Comparison of ENCODE assay signal across 1 cellular context in the genomic region with DNA sequence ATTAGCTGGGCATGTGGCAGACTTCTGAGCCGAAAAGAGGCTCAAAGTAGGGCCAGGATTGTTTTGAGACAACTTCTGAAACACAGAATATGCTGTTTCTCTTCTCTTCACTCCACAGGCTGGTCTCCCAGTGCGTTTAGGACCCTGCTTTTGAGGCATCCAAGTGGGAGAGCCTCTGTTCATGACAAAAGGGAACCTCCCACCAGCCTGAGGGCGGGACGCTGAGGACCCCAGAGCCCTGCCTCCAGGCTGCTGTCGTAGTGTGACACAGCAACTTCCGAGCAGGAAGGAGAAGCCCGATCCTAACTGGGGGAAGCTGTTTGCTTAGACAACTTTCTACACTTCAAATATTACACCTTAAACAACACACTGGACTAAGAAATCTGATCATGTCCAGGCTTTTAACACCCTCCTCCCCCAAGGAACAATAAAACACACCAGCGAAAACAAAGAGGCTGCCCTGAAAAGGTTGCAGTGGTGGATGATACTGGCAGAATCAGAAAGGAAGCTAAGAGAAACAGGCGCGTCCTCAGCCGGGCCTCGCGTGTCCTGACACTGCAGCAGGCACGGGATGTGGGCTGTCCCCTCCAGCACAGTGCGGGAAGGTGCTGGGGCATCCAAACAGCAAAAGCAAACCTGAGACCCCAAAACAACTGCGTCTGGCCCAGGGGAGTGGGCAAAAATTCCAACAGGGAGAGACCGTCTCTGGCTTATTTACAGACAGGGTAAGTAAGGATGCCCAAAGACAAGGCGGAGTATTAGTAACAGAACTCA.
TF ChIP-seq lines count a peak whose summit lies in the region.

No MANE protein-coding gene starts in this region.

TF ChIP-seq in K562, 482 proteins besides CTCF, POLR2A, EP300 and RAD21 (continued from another document):
- TF ChIP-seq AFF1 (IDR thresholded peaks at IDR 0.05; ENCODE audit: low read depth in 1 of 2, partially characterized antibody in 2 of 2) (no peak), ZFX (CRISPR knock-in tag; IDR thresholded peaks at IDR 0.05) (peak; percentile 39), ZNF699 (CRISPR knock-in tag; IDR thresholded peaks at IDR 0.05; ENCODE audit: insufficient replicate concordance) (no peak), TAF7 (tag; IDR thresholded peaks at IDR 0.05) (peak; percentile 57), POLR2B (IDR thresholded peaks at IDR 0.05; ENCODE audit: low read depth, partially characterized antibody) (peak; percentile 92), POLR2H (tag; IDR thresholded peaks at IDR 0.05; ENCODE audit: low read depth) (peak; percentile 83), FOXM1 (IDR thresholded peaks at IDR 0.05; ENCODE audit: low read depth) (no peak), FOXM1 (CRISPR knock-in tag; IDR thresholded peaks at IDR 0.05; ENCODE audit: low read depth) (no peak), POLR2AphosphoS5 (IDR thresholded peaks at IDR 0.05; ENCODE audit: control insufficient read depth, insufficient read depth, low read depth, low read length) (0 out of 2 replicates have a peak, but pooled peaks have one; percentile 60), STAT6 (CRISPR knock-in tag; IDR thresholded peaks at IDR 0.05) (no peak), SUPT5H (IDR thresholded peaks at IDR 0.05) (peak; percentile 92), HCFC1 (IDR thresholded peaks at IDR 0.05; ENCODE audit: low read depth, low read length) (no peak), SMARCA4 (IDR thresholded peaks at IDR 0.05) (peak; percentile 61), BCL6 (CRISPR knock-in tag; IDR thresholded peaks at IDR 0.05) (no peak), SOX6 (IDR thresholded peaks at IDR 0.05) (0 out of 2 replicates have a peak, but pooled peaks have one; percentile 14), ATF1 (CRISPR knock-in tag; IDR thresholded peaks at IDR 0.05) (no peak), ATF1 (tag; IDR thresholded peaks at IDR 0.05) (peak; percentile 74), EP400 (IDR thresholded peaks at IDR 0.05) (peak; percentile 66), UBTF (IDR thresholded peaks at IDR 0.05; ENCODE audit: borderline replicate concordance in 1 of 2, low read depth in 2 of 2, low read length in 2 of 2) (no peak), KDM5B (IDR thresholded peaks at IDR 0.05; ENCODE audit: insufficient replicate concordance, low read depth, low read length) (peak; percentile 38), CHD4 (IDR thresholded peaks at IDR 0.05; ENCODE audit: insufficient read depth, insufficient replicate concordance, low read depth, low read length, poor library complexity, severe bottlenecking) (no peak), SP1 (CRISPR knock-in tag; IDR thresholded peaks at IDR 0.05) (peak; percentile 60; the same call in 1 of the 2 replicates), MTA1 (IDR thresholded peaks at IDR 0.05; ENCODE audit: borderline replicate concordance) (no peak), ZNF431 (CRISPR knock-in tag; IDR thresholded peaks at IDR 0.05) (0 out of 2 replicates have a peak, but pooled peaks have one; percentile 69), GABPA (tag; conservative IDR thresholded peaks at IDR 0.05; ENCODE audit: low read depth) (peak; percentile 49; the same call in 1 of the 2 replicates), MITF (IDR thresholded peaks at IDR 0.05) (no peak), TBP (optimal IDR thresholded peaks at IDR 0.05; ENCODE audit: low read depth, low read length) (peak; percentile 77), ZNF253 (CRISPR knock-in tag; conservative IDR thresholded peaks at IDR 0.05) (no peak), NFE2L1 (tag; IDR thresholded peaks at IDR 0.05; ENCODE audit: borderline replicate concordance, low read depth) (peak; percentile 51; the same call in 1 of the 2 replicates), NELFE (IDR thresholded peaks at IDR 0.05; ENCODE audit: insufficient read depth, insufficient read length) (no peak)
- TF ChIP-seq, protein P1, sequence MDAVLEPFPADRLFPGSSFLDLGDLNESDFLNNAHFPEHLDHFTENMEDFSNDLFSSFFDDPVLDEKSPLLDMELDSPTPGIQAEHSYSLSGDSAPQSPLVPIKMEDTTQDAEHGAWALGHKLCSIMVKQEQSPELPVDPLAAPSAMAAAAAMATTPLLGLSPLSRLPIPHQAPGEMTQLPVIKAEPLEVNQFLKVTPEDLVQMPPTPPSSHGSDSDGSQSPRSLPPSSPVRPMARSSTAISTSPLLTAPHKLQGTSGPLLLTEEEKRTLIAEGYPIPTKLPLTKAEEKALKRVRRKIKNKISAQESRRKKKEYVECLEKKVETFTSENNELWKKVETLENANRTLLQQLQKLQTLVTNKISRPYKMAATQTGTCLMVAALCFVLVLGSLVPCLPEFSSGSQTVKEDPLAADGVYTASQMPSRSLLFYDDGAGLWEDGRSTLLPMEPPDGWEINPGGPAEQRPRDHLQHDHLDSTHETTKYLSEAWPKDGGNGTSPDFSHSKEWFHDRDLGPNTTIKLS (IDR thresholded peaks at IDR 0.05; ENCODE audit: borderline replicate concordance, low read depth), result no peak; the same call in none of the 2 replicates
- TF ChIP-seq, protein P2, sequence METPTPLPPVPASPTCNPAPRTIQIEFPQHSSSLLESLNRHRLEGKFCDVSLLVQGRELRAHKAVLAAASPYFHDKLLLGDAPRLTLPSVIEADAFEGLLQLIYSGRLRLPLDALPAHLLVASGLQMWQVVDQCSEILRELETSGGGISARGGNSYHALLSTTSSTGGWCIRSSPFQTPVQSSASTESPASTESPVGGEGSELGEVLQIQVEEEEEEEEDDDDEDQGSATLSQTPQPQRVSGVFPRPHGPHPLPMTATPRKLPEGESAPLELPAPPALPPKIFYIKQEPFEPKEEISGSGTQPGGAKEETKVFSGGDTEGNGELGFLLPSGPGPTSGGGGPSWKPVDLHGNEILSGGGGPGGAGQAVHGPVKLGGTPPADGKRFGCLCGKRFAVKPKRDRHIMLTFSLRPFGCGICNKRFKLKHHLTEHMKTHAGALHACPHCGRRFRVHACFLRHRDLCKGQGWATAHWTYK (CRISPR knock-in tag; IDR thresholded peaks at IDR 0.05), result no peak
- TF ChIP-seq, protein P3, sequence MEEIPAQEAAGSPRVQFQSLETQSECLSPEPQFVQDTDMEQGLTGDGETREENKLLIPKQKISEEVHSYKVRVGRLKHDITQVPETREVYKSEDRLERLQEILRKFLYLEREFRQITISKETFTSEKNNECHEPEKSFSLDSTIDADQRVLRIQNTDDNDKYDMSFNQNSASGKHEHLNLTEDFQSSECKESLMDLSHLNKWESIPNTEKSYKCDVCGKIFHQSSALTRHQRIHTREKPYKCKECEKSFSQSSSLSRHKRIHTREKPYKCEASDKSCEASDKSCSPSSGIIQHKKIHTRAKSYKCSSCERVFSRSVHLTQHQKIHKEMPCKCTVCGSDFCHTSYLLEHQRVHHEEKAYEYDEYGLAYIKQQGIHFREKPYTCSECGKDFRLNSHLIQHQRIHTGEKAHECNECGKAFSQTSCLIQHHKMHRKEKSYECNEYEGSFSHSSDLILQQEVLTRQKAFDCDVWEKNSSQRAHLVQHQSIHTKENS (CRISPR knock-in tag; IDR thresholded peaks at IDR 0.05), result no peak
- TF ChIP-seq, protein P4, sequence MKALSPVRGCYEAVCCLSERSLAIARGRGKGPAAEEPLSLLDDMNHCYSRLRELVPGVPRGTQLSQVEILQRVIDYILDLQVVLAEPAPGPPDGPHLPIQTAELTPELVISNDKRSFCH (CRISPR knock-in tag; IDR thresholded peaks at IDR 0.05), result no peak
- TF ChIP-seq, protein P4 (tag; IDR thresholded peaks at IDR 0.05), result no peak
- TF ChIP-seq, protein P5, sequence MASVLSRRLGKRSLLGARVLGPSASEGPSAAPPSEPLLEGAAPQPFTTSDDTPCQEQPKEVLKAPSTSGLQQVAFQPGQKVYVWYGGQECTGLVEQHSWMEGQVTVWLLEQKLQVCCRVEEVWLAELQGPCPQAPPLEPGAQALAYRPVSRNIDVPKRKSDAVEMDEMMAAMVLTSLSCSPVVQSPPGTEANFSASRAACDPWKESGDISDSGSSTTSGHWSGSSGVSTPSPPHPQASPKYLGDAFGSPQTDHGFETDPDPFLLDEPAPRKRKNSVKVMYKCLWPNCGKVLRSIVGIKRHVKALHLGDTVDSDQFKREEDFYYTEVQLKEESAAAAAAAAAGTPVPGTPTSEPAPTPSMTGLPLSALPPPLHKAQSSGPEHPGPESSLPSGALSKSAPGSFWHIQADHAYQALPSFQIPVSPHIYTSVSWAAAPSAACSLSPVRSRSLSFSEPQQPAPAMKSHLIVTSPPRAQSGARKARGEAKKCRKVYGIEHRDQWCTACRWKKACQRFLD (CRISPR knock-in tag; IDR thresholded peaks at IDR 0.05), result no peak
- TF ChIP-seq, protein P6, sequence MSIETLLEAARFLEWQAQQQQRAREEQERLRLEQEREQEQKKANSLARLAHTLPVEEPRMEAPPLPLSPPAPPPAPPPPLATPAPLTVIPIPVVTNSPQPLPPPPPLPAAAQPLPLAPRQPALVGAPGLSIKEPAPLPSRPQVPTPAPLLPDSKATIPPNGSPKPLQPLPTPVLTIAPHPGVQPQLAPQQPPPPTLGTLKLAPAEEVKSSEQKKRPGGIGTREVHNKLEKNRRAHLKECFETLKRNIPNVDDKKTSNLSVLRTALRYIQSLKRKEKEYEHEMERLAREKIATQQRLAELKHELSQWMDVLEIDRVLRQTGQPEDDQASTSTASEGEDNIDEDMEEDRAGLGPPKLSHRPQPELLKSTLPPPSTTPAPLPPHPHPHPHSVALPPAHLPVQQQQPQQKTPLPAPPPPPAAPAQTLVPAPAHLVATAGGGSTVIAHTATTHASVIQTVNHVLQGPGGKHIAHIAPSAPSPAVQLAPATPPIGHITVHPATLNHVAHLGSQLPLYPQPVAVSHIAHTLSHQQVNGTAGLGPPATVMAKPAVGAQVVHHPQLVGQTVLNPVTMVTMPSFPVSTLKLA (conservative IDR thresholded peaks at IDR 0.05), result peak; percentile 53 to 71; a peak in 3 of 4 replicates
